1 cellular context compared by ENCODE assay signal in the genomic region with DNA sequence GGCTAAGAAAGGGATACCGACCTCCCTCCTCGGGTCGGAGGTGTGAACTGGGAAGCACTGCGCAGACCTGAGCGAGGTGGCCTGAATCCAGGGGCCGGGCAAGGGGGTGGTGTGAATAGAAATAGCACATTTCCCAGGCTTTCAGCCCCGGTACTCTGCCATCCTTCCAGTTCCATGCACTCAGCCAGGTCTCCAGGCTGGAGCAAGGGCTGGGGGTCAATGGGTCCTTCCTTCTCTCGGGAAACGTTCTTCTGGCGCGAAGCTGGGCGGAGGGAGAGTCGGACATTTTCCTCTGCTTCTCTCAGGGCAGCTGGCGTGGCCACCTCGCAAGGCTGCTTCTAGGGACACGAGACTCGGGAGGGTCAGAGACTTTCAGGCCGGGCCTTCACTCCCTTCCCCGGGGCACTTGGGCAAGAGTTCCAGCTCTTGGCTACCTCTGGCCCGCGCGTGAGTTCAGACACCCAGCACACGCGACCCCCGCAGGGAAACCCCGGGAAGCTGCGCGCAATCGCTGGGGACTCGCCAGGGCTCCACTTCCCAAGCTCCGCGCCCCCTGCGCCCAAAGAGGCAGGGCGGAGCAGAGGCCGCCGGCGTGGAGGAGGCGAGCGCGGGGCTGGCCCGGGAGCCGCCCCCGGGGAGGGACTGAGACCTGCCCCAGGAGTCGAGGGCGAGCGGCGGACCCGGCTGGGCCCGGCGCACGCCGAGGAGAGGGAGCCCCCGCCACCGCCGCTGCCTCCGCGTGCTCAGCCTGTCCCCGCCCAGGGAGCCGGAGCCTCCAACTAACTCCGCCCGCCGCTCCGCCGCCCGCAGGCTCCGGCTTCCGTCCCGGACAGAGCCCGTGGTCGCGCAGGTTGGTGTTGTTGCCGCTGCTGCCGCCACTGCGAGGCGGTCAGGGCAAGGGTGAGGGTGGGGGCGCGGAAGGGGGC.
A peak's percentile ranks its signal among the peaks of the same experiment; 100 is the strongest.
TF ChIP-seq lines count a peak whose summit lies in the region.

Gene PAM (plus strand): TSS at position 807 of the 926 bp plus-strand sequence. CDS start 110,891 bp downstream, outside the sequence.

TF ChIP-seq in GM12878, 131 proteins besides CTCF, POLR2A, EP300 and RAD21 (continued from another document and continues in another):
- TF ChIP-seq, protein P1, sequence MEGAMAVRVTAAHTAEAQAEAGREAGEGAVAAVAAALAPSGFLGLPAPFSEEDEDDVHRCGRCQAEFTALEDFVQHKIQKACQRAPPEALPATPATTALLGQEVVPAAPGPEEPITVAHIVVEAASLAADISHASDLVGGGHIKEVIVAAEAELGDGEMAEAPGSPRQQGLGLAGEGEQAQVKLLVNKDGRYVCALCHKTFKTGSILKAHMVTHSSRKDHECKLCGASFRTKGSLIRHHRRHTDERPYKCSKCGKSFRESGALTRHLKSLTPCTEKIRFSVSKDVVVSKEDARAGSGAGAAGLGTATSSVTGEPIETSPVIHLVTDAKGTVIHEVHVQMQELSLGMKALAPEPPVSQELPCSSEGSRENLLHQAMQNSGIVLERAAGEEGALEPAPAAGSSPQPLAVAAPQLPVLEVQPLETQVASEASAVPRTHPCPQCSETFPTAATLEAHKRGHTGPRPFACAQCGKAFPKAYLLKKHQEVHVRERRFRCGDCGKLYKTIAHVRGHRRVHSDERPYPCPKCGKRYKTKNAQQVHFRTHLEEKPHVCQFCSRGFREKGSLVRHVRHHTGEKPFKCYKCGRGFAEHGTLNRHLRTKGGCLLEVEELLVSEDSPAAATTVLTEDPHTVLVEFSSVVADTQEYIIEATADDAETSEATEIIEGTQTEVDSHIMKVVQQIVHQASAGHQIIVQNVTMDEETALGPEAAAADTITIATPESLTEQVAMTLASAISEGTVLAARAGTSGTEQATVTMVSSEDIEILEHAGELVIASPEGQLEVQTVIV (IDR thresholded peaks at IDR 0.05; ENCODE audit: borderline replicate concordance, partially characterized antibody): no peak
- TF ChIP-seq NFXL1 (IDR thresholded peaks at IDR 0.05; ENCODE audit: borderline replicate concordance) (no peak), IKZF1 (conservative IDR thresholded peaks at IDR 0.05) (peak; percentile 63; the same call in 1 of the 2 replicates), RCOR1 (conservative IDR thresholded peaks at IDR 0.05; ENCODE audit: low read depth, low read length) (no peak), NBN (IDR thresholded peaks at IDR 0.05) (no peak), POLR2AphosphoS5 (IDR thresholded peaks at IDR 0.05; ENCODE audit: low read length) (no peak), DPF2 (IDR thresholded peaks at IDR 0.05) (peak; percentile 63; the same call in 1 of the 2 replicates), HDAC2 (IDR thresholded peaks at IDR 0.05) (no peak), NRF1 (conservative IDR thresholded peaks at IDR 0.05; ENCODE audit: low read depth, low read length) (no peak), ATF7 (IDR thresholded peaks at IDR 0.05; ENCODE audit: low read depth) (no peak), IRF5 (IDR thresholded peaks at IDR 0.05; ENCODE audit: borderline replicate concordance) (no peak), SREBF2 (IDR thresholded peaks at IDR 0.05; ENCODE audit: low read length) (no peak), ZBTB40 (IDR thresholded peaks at IDR 0.05; ENCODE audit: borderline replicate concordance) (no peak), ZNF274 (IDR thresholded peaks at IDR 0.05; ENCODE audit: insufficient read depth, insufficient read length) (no peak), EGR1 (IDR thresholded peaks at IDR 0.05; ENCODE audit: borderline replicate concordance in 1 of 2, low read depth in 2 of 2, low read length in 2 of 2) (no peak), BMI1 (IDR thresholded peaks at IDR 0.05; ENCODE audit: borderline replicate concordance) (no peak), ZNF687 (IDR thresholded peaks at IDR 0.05) (peak; percentile 75), MYC (IDR thresholded peaks at IDR 0.05; ENCODE audit: insufficient read depth, insufficient read length, insufficient replicate concordance, low read length, severe bottlenecking) (peak; percentile 37), MTA3 (IDR thresholded peaks at IDR 0.05; ENCODE audit: borderline replicate concordance, low read length) (no peak), ELK1 (IDR thresholded peaks at IDR 0.05; ENCODE audit: low read depth, low read length) (no peak)
- TF ChIP-seq, protein P2, sequence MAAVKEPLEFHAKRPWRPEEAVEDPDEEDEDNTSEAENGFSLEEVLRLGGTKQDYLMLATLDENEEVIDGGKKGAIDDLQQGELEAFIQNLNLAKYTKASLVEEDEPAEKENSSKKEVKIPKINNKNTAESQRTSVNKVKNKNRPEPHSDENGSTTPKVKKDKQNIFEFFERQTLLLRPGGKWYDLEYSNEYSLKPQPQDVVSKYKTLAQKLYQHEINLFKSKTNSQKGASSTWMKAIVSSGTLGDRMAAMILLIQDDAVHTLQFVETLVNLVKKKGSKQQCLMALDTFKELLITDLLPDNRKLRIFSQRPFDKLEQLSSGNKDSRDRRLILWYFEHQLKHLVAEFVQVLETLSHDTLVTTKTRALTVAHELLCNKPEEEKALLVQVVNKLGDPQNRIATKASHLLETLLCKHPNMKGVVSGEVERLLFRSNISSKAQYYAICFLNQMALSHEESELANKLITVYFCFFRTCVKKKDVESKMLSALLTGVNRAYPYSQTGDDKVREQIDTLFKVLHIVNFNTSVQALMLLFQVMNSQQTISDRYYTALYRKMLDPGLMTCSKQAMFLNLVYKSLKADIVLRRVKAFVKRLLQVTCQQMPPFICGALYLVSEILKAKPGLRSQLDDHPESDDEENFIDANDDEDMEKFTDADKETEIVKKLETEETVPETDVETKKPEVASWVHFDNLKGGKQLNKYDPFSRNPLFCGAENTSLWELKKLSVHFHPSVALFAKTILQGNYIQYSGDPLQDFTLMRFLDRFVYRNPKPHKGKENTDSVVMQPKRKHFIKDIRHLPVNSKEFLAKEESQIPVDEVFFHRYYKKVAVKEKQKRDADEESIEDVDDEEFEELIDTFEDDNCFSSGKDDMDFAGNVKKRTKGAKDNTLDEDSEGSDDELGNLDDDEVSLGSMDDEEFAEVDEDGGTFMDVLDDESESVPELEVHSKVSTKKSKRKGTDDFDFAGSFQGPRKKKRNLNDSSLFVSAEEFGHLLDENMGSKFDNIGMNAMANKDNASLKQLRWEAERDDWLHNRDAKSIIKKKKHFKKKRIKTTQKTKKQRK (IDR thresholded peaks at IDR 0.05; ENCODE audit: low read depth, low read length): no peak
- TF ChIP-seq, protein P3, sequence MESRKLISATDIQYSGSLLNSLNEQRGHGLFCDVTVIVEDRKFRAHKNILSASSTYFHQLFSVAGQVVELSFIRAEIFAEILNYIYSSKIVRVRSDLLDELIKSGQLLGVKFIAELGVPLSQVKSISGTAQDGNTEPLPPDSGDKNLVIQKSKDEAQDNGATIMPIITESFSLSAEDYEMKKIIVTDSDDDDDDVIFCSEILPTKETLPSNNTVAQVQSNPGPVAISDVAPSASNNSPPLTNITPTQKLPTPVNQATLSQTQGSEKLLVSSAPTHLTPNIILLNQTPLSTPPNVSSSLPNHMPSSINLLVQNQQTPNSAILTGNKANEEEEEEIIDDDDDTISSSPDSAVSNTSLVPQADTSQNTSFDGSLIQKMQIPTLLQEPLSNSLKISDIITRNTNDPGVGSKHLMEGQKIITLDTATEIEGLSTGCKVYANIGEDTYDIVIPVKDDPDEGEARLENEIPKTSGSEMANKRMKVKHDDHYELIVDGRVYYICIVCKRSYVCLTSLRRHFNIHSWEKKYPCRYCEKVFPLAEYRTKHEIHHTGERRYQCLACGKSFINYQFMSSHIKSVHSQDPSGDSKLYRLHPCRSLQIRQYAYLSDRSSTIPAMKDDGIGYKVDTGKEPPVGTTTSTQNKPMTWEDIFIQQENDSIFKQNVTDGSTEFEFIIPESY (IDR thresholded peaks at IDR 0.05): no peak
- TF ChIP-seq, protein P4, sequence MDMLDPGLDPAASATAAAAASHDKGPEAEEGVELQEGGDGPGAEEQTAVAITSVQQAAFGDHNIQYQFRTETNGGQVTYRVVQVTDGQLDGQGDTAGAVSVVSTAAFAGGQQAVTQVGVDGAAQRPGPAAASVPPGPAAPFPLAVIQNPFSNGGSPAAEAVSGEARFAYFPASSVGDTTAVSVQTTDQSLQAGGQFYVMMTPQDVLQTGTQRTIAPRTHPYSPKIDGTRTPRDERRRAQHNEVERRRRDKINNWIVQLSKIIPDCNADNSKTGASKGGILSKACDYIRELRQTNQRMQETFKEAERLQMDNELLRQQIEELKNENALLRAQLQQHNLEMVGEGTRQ (IDR thresholded peaks at IDR 0.05; ENCODE audit: borderline replicate concordance, low read depth, low read length): no peak
- TF ChIP-seq, protein P5, sequence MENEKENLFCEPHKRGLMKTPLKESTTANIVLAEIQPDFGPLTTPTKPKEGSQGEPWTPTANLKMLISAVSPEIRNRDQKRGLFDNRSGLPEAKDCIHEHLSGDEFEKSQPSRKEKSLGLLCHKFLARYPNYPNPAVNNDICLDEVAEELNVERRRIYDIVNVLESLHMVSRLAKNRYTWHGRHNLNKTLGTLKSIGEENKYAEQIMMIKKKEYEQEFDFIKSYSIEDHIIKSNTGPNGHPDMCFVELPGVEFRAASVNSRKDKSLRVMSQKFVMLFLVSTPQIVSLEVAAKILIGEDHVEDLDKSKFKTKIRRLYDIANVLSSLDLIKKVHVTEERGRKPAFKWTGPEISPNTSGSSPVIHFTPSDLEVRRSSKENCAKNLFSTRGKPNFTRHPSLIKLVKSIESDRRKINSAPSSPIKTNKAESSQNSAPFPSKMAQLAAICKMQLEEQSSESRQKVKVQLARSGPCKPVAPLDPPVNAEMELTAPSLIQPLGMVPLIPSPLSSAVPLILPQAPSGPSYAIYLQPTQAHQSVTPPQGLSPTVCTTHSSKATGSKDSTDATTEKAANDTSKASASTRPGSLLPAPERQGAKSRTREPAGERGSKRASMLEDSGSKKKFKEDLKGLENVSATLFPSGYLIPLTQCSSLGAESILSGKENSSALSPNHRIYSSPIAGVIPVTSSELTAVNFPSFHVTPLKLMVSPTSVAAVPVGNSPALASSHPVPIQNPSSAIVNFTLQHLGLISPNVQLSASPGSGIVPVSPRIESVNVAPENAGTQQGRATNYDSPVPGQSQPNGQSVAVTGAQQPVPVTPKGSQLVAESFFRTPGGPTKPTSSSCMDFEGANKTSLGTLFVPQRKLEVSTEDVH (IDR thresholded peaks at IDR 0.05; ENCODE audit: low read depth, partially characterized antibody): no peak
